In genomic region chr17:59331929-59332889, GRCh38 we compare ENCODE assay signal across 8 cellular contexts. TPM values are rescaled to one million over a fixed set of nuclear protein-coding genes. Genes with fewer than 3 reads are reported as not detected.
DNase-seq lines count a peak whose midpoint lies in the region; ATAC-seq and TF ChIP-seq lines count a peak whose summit lies in the region.

No MANE protein-coding gene starts in this region.

- H3K4me2 ChIP-seq in hepatocyte = peak overlapping the region; percentile 98

- peak overlapping the region; percentile 86 for H3K27ac ChIP-seq in angular gyrus (ENCODE audit: low read depth, low read length)
- peak overlapping the region; percentile 80 for H3K27ac ChIP-seq in hepatocyte

- peak overlapping the region; percentile 76 for H3K4me3 ChIP-seq in NT2/D1 (ENCODE audit: insufficient read length, low read depth)
- H3K4me3 ChIP-seq in hepatocyte = peak overlapping the region; percentile 88

- H3K9me3 ChIP-seq in NT2/D1 (ENCODE audit: insufficient read depth, low read length) (no peaks in the 10 kb centered on the region), hepatocyte (ENCODE audit: low read depth) (no peaks in the 10 kb centered on the region)

- H3K4me1 ChIP-seq in NT2/D1 (ENCODE audit: insufficient read depth, insufficient read length) (peaks cover 11% of the 10 kb centered on the region), hepatocyte (ENCODE audit: insufficient read depth) (peaks cover 33% of the 10 kb centered on the region)

- peak overlapping the region; percentile 76 for H3K9ac ChIP-seq in NT2/D1 (ENCODE audit: insufficient read length, low read depth)

- H2AFZ ChIP-seq in hepatocyte = peak overlapping the region; percentile 72

- H3K9me2 ChIP-seq in hepatocyte (replicated peaks; ENCODE audit: insufficient read depth) = no peaks in the 10 kb centered on the region

- ATAC-seq in GM21723 (IDR thresholded peaks at IDR 0.05; ENCODE audit: unreplicated experiment) (peak; percentile 31), GM21526 (IDR thresholded peaks at IDR 0.05; ENCODE audit: low FRiP score, unreplicated experiment) (no peak)

- H3K36me3 ChIP-seq in NT2/D1 (ENCODE audit: insufficient read depth, insufficient read length, low read length) = no peaks in the 10 kb centered on the region
- no peaks in the 10 kb centered on the region for H3K36me3 ChIP-seq in hepatocyte (replicated peaks; ENCODE audit: insufficient read depth, low read depth)

- peaks cover 37% of the 10 kb centered on the region for H4K20me1 ChIP-seq in hepatocyte (ENCODE audit: insufficient read depth, poor library complexity, severe bottlenecking)

- under 1% methylated on average over 49 of the region's 96 CpGs for WGBS in hepatocyte (ENCODE audit: low lambda C conversion rate, missing lambda C conversion rate)

- TF ChIP-seq CTCF in hepatocyte (IDR thresholded peaks at IDR 0.05; ENCODE audit: poor library complexity) = no peak

- H3K79me2 ChIP-seq in hepatocyte = peaks cover 50% of the 10 kb centered on the region

- peak; percentile 33 for DNase-seq in COLO668 (lab: John Stamatoyannopoulos, UW; ENCODE audit: unreplicated experiment)
- no peak for DNase-seq in NT2/D1 (ENCODE audit: low read depth, low spot score)
- DNase-seq in hepatocyte (ENCODE audit: low spot score) = peak; percentile 58
- DNase-seq in retina = peak; percentile 63
- no peak for DNase-seq in SW 1271 (lab: John Stamatoyannopoulos, UW)

- H3K27me3 ChIP-seq in NT2/D1 (ENCODE audit: insufficient read depth, insufficient read length) (peaks cover 23% of the 10 kb centered on the region), hepatocyte (no peaks in the 10 kb centered on the region)

RNA-seq across cellular contexts. Expression of gene YPEL2, which starts 0.8 kb away (rescaled TPM):
- 17.5 and 26.0 TPM in 2 replicates for total RNA-seq in hepatocyte
- 20.2 and 21.0 TPM in 2 replicates for polyA plus RNA-seq in hepatocyte

Comparison
In these comparisons a context has a peak if more than half of its experiments do, and no peak if none do; other contexts are left out.
1. DNase-seq: peak in COLO668 (single experiment), hepatocyte (single experiment) and retina (single experiment); none in NT2/D1 (single experiment) and SW 1271 (0 of 2).